15 cellular contexts compared by ENCODE assay signal in genomic region chr1:109501644-109502367, GRCh38. TPM values are rescaled to one million over a fixed set of nuclear protein-coding genes. Genes with fewer than 3 reads are reported as not detected.
DNase-seq lines count a peak whose midpoint lies in the region; ATAC-seq and TF ChIP-seq lines count a peak whose summit lies in the region.
"Had no signal": no experiment of that assay in that cellular context is flagged by ENCODE, and none has a peak within 500 bp of the region (broad histone marks: within the 10 kb centered on the region; RNA-seq: fewer than 3 reads in every experiment).

No MANE protein-coding gene starts in this region.

- WGBS in heart right ventricle, 2 donors, result 80% methylated on average over 5 of the region's 5 CpGs

- H3K36me3 ChIP-seq in heart right ventricle, result peaks cover 0 to 66% (median 4%) of the 10 kb centered on the region in 9 donors
- H3K36me3 ChIP-seq: ovary had no signal

- H3K4me3 Mint-ChIP-seq in activated naive CD8-positive, alpha-beta T cell treated with anti-CD3 and anti-CD28 coated beads for 36 hours, result no peak overlapping the region
- H3K4me3 Mint-ChIP-seq in natural killer cell, result peak overlapping the region; percentile 90
- H3K4me3 Mint-ChIP-seq: GM23338 had no signal

- peaks cover 3% of the 10 kb centered on the region for H3K36me3 Mint-ChIP-seq in activated naive CD8-positive, alpha-beta T cell treated with anti-CD3 and anti-CD28 coated beads for 36 hours
- H3K36me3 Mint-ChIP-seq in natural killer cell, result no peaks in the 10 kb centered on the region

- peak overlapping the region; percentile 50 for H3K27ac Mint-ChIP-seq in activated naive CD8-positive, alpha-beta T cell treated with anti-CD3 and anti-CD28 coated beads for 36 hours
- H3K27ac Mint-ChIP-seq in natural killer cell, result peak overlapping the region; percentile 81 to 82
- H3K27ac Mint-ChIP-seq: GM23338 had no signal

- DNase-seq in CD1c-positive myeloid dendritic cell (ENCODE audit: extremely low spot score) (peak; percentile 72), KG1 (lab: John Stamatoyannopoulos, UW) (peak; percentile 19), natural killer cell (no peak), NCI-H2227 treated with DMSO at 0.1 percent for 48 hours (lab: John Stamatoyannopoulos, UW) (no peak), heart right ventricle (no peak), NCI-H510A (lab: John Stamatoyannopoulos, UW) (no peak), HCEC 1CT (no peak)
- DNase-seq in activated naive CD8-positive, alpha-beta T cell treated with anti-CD3 and anti-CD28 coated beads for 36 hours, result no peak
- DNase-seq: left colon; NCI-H524; stimulated activated CD4-positive, alpha-beta T cell treated with anti-CD3 and anti-CD28 coated beads, Interleukin-1b, Interleukin-23, amount 100 ng/mL, for 48 hours had no signal

- H3K4me3 ChIP-seq in heart right ventricle, result no peak overlapping the region
- H3K4me3 ChIP-seq: GM23338, ovary had no signal

- no peaks in the 10 kb centered on the region for H3K27me3 ChIP-seq in heart right ventricle
- H3K27me3 ChIP-seq: ovary had no signal

- peaks cover 83% of the 10 kb centered on the region for H3K4me1 Mint-ChIP-seq in activated naive CD8-positive, alpha-beta T cell treated with anti-CD3 and anti-CD28 coated beads for 36 hours
- H3K4me1 Mint-ChIP-seq in natural killer cell, result peaks cover 56 to 62% of the 10 kb centered on the region in 2 donors

- no peaks in the 10 kb centered on the region for H3K9me3 Mint-ChIP-seq in activated naive CD8-positive, alpha-beta T cell treated with anti-CD3 and anti-CD28 coated beads for 36 hours
- no peaks in the 10 kb centered on the region for H3K9me3 Mint-ChIP-seq in natural killer cell
- H3K9me3 Mint-ChIP-seq: GM23338 had no signal

- TF ChIP-seq CTCF in natural killer cell (IDR thresholded peaks at IDR 0.05), result no peak
- no peak for TF ChIP-seq CTCF in heart right ventricle (IDR thresholded peaks at IDR 0.05)

- intact Hi-C loops in natural killer cell (cut with micrococcal nuclease), result no loop called here
- intact Hi-C loops in heart right ventricle (cut with DNase I), result no loop called here

- ATAC-seq in natural killer cell (peak in 2 of 3 donors; percentile 1 to 38), heart right ventricle (no peak)
- ATAC-seq: GM23338, left colon had no signal

- H3K9me3 ChIP-seq in heart right ventricle, result no peaks in the 10 kb centered on the region
- H3K9me3 ChIP-seq: ovary had no signal

- peaks cover 0 to 31% (median 4%) of the 10 kb centered on the region in 9 donors for H3K4me1 ChIP-seq in heart right ventricle

- H3K27me3 Mint-ChIP-seq in activated naive CD8-positive, alpha-beta T cell treated with anti-CD3 and anti-CD28 coated beads for 36 hours, result no peaks in the 10 kb centered on the region
- H3K27me3 Mint-ChIP-seq in natural killer cell (ENCODE audit: low read depth in 2 of 2), result no peaks in the 10 kb centered on the region

- peak overlapping the region in 1 of 10 donors; percentile 71 for H3K27ac ChIP-seq in heart right ventricle
- H3K27ac ChIP-seq: C4-2B had no signal

RNA-seq across cellular contexts. Expression of gene AMIGO1, which starts 7.7 kb away (rescaled TPM):
- total RNA-seq in activated naive CD8-positive, alpha-beta T cell treated with anti-CD3 and anti-CD28 coated beads for 36 hours, result 1 to 10 TPM; 2.1 to 2.5 TPM
- total RNA-seq in natural killer cell, result 10 to 100 TPM in 1 of 3 donors, 1 to 10 TPM in 2; 5.0 to 10.7 (median 7.8) TPM
- 10 to 100 TPM; 11.9 to 16.6 (median 14.7) TPM for total RNA-seq in heart right ventricle
- polyA plus RNA-seq in heart right ventricle, result 1 to 10 TPM; 2.8 to 4.0 TPM

RNA-seq across cellular contexts. Expression of gene CYB561D1, which starts 7.9 kb away (rescaled TPM):
- 1 to 10 TPM; 6.3 to 8.1 TPM for total RNA-seq in activated naive CD8-positive, alpha-beta T cell treated with anti-CD3 and anti-CD28 coated beads for 36 hours
- total RNA-seq in natural killer cell (10 to 100 TPM; 21.1 to 36.0 (median 34.7) TPM), heart right ventricle (1 to 10 TPM; 3.3 to 7.6 (median 4.5) TPM)
- polyA plus RNA-seq in heart right ventricle, result 1 to 10 TPM; 3.0 to 3.6 TPM

RNA-seq across cellular contexts. Expression of gene ATXN7L2, which starts 18.1 kb away (rescaled TPM):
- total RNA-seq in activated naive CD8-positive, alpha-beta T cell treated with anti-CD3 and anti-CD28 coated beads for 36 hours, result 10 to 100 TPM; 14.6 to 15.6 TPM
- total RNA-seq in natural killer cell (10 to 100 TPM; 16.4 to 18.5 (median 18.3) TPM), heart right ventricle (1 to 10 TPM; 1.8 to 3.0 (median 2.5) TPM)
- polyA plus RNA-seq in heart right ventricle, result 10 to 100 TPM in 1 of 2 donors, 1 to 10 TPM in 1; 3.2 to 11.4 TPM

RNA-seq across cellular contexts. Expression of gene SYPL2, which starts 35.5 kb away (rescaled TPM):
- not detected for total RNA-seq in activated naive CD8-positive, alpha-beta T cell treated with anti-CD3 and anti-CD28 coated beads for 36 hours
- total RNA-seq in natural killer cell (not detected), heart right ventricle (10 to 100 TPM; 25.4 to 47.3 (median 27.7) TPM)
- polyA plus RNA-seq in heart right ventricle, result 10 to 100 TPM; 15.0 to 21.9 TPM

RNA-seq across cellular contexts. Expression of gene GPR61, which starts 37.9 kb away (rescaled TPM):
- total RNA-seq in activated naive CD8-positive, alpha-beta T cell treated with anti-CD3 and anti-CD28 coated beads for 36 hours, result under 1 TPM in 1 of 2 experiments, not detected in 1; 0.16 TPM
- total RNA-seq in natural killer cell (under 1 TPM in 2 of 3 donors, not detected in 1; 0.75 to 0.91 TPM), heart right ventricle (1 to 10 TPM in 1 of 10 donors, under 1 TPM in 7, not detected in 2; 0.11 to 1.0 (median 0.31) TPM)
- polyA plus RNA-seq in heart right ventricle, result not detected
- total RNA-seq: GM23338, LHCN-M2, ovary had no signal

Comparison
In these comparisons a context has a peak if more than half of its experiments do, and no peak if none do; other contexts are left out.
1. DNase-seq: peak in CD1c-positive myeloid dendritic cell (single experiment) and KG1 (single experiment); none in activated naive CD8-positive, alpha-beta T cell treated with anti-CD3 and anti-CD28 coated beads for 36 hours (single experiment), natural killer cell (single experiment), NCI-H2227 treated with DMSO at 0.1 percent for 48 hours (single experiment), heart right ventricle (0 of 2), NCI-H510A (single experiment) and HCEC 1CT (single experiment).
2. ATAC-seq: peak in natural killer cell (2 of 3); none in heart right ventricle (0 of 8).